Comparison of ENCODE assay signal across 8 cellular contexts in genomic region chr2:1742680-1743395, GRCh38. TPM values are rescaled to one million over a fixed set of nuclear protein-coding genes. Genes with fewer than 3 reads are reported as not detected.
DNase-seq lines count a peak whose midpoint lies in the region; ATAC-seq and TF ChIP-seq lines count a peak whose summit lies in the region.

No MANE protein-coding gene starts in this region.

- no peak overlapping the region for H3K27ac ChIP-seq in CD8-positive, alpha-beta T cell (ENCODE audit: low read depth, low read length)
- H3K27ac ChIP-seq in PC-3 (ENCODE audit: low read length): peak overlapping the region; percentile 98

- H3K36me3 Mint-ChIP-seq in CD8-positive, alpha-beta T cell: no peaks in the 10 kb centered on the region

- POLR2A ChIA-PET in CD8-positive, alpha-beta T cell (lab: Charles Lee): no interaction called here
- POLR2A ChIA-PET in PC-3 (lab: Charles Lee; ENCODE audit: unreplicated experiment): no interaction called here

- BruUV-seq in PC-3 (replicated peaks; lab: Mats Ljungman, UMichigan): no TSS peak

- peaks cover 78% of the 10 kb centered on the region for H3K79me2 ChIP-seq in PC-3 (ENCODE audit: low read length)

- no peaks in the 10 kb centered on the region for H3K9me3 Mint-ChIP-seq in CD8-positive, alpha-beta T cell

- peaks cover 35% of the 10 kb centered on the region for H3K27me3 Mint-ChIP-seq in CD8-positive, alpha-beta T cell (ENCODE audit: low read depth)

- peak overlapping the region; percentile 49 for H3K4me3 Mint-ChIP-seq in CD8-positive, alpha-beta T cell

- peak overlapping the region; percentile 99 for H3K9ac ChIP-seq in PC-3 (ENCODE audit: low read length)

- H3K27me3 ChIP-seq in CD8-positive, alpha-beta T cell (ENCODE audit: insufficient read depth, low read length): no peaks in the 10 kb centered on the region
- H3K27me3 ChIP-seq in PC-3 (ENCODE audit: low read length): no peaks in the 10 kb centered on the region

- H3K9me3 ChIP-seq in CD8-positive, alpha-beta T cell (ENCODE audit: low read length): no peaks in the 10 kb centered on the region
- no peaks in the 10 kb centered on the region for H3K9me3 ChIP-seq in PC-3 (ENCODE audit: low read length)

- H3F3A ChIP-seq in PC-3 (ENCODE audit: low read length, unreplicated experiment): peaks cover 2% of the 10 kb centered on the region

- H3K9me2 ChIP-seq in PC-3 (replicated peaks; ENCODE audit: low read length): no peaks in the 10 kb centered on the region

- H3K4me2 ChIP-seq in PC-3 (ENCODE audit: low read length): peak overlapping the region; percentile 82

- no peak overlapping the region for H3K27ac Mint-ChIP-seq in CD8-positive, alpha-beta T cell

- CTCF ChIA-PET in CD8-positive, alpha-beta T cell (lab: Charles Lee): no interaction called here
- CTCF ChIA-PET in PC-3 (lab: Charles Lee): interaction anchor here (1.4 kb wide), 1 partner anchor 67 kb away, joined by 5 read pairs; no protein-coding TSS in a partner anchor

- peaks cover 7% of the 10 kb centered on the region for H3K4me1 Mint-ChIP-seq in CD8-positive, alpha-beta T cell (ENCODE audit: low read depth)

- peak overlapping the region; percentile 56; the same call in 1 of the 2 replicates for H2AFZ ChIP-seq in PC-3 (ENCODE audit: low read length)

- peak in 1 of 7 experiments; percentile 38 for DNase-seq in CD8-positive, alpha-beta T cell
- DNase-seq in PC-3: peak; percentile 91
- DNase-seq in cerebellar cortex (ENCODE audit: low spot score): peak; percentile 33
- DNase-seq in inferior parietal cortex (ENCODE audit: extremely low spot score): peak; percentile 41
- peak; percentile 86 for DNase-seq in skeletal muscle cell (ENCODE audit: low read depth)
- DNase-seq in NOMO-1 treated with DMSO at 0.1 percent for 48 hours (lab: John Stamatoyannopoulos, UW; ENCODE audit: unreplicated experiment): no peak
- no peak for DNase-seq in DMS53 (lab: John Stamatoyannopoulos, UW)

- ATAC-seq in CD8-positive, alpha-beta T cell: no peak
- peak; percentile 62 for ATAC-seq in PC-3
- no peak for ATAC-seq in HG03460 (IDR thresholded peaks at IDR 0.05; ENCODE audit: unreplicated experiment)

- intact Hi-C loops in CD8-positive, alpha-beta T cell (cut with DNase I, micrococcal nuclease): no loop called here
- intact Hi-C loops in PC-3 (cut with micrococcal nuclease): loop anchor here (1.0 to 2.0 kb wide), 4 partner anchors 22 to 68 kb away; no protein-coding TSS in a partner anchor

- no peaks in the 10 kb centered on the region; the same call in 1 of the 2 replicates for H4K20me1 ChIP-seq in PC-3 (ENCODE audit: low read length)

- no peaks in the 10 kb centered on the region for H3K4me1 ChIP-seq in CD8-positive, alpha-beta T cell (ENCODE audit: insufficient read depth, low read length)
- H3K4me1 ChIP-seq in PC-3 (ENCODE audit: insufficient read depth, low read length): peaks cover 50% of the 10 kb centered on the region

- no peak overlapping the region for H3K4me3 ChIP-seq in CD8-positive, alpha-beta T cell (ENCODE audit: low read depth, low read length)
- peak overlapping the region; percentile 75 for H3K4me3 ChIP-seq in PC-3 (ENCODE audit: low read length)
- H3K4me3 ChIP-seq in skeletal muscle cell (ENCODE audit: low read depth, low read length): peak overlapping the region; percentile 74

- no peak for TF ChIP-seq CTCF in CD8-positive, alpha-beta T cell (IDR thresholded peaks at IDR 0.05)
- peak; percentile 76 for TF ChIP-seq CTCF in PC-3 (conservative IDR thresholded peaks at IDR 0.05; ENCODE audit: low read depth, low read length)

- no peaks in the 10 kb centered on the region for H3K36me3 ChIP-seq in CD8-positive, alpha-beta T cell (ENCODE audit: insufficient read depth, low read length)
- peaks cover 14% of the 10 kb centered on the region; the same call in 1 of the 2 replicates for H3K36me3 ChIP-seq in PC-3 (ENCODE audit: low read depth, low read length)

RNA-seq across cellular contexts. Expression of gene PXDN, which starts 1.5 kb away (rescaled TPM):
- total RNA-seq in CD8-positive, alpha-beta T cell: 1 to 10 TPM in 1 of 2 experiments, under 1 TPM in 1; 0.76 to 1.4 TPM
- 125 and 155 TPM in 2 replicates for total RNA-seq in PC-3 (2014; rRNA removed)

Comparison
In these comparisons a context has a peak if more than half of its experiments do, and no peak if none do; other contexts are left out.
1. DNase-seq: peak in PC-3 (single experiment), cerebellar cortex (single experiment), inferior parietal cortex (single experiment) and skeletal muscle cell (single experiment); none in NOMO-1 treated with DMSO at 0.1 percent for 48 hours (single experiment) and DMS53 (single experiment).
2. RNA of gene PXDN, which starts 1.5 kb away (total RNA-seq): 125 to 155 TPM in PC-3; 0.76 to 1.4 TPM in CD8-positive, alpha-beta T cell; every median in the first group is over 10 times any median in the second.